In genomic region chrX:54639346-54640102, GRCh38 we compare ENCODE assay signal across 8 cellular contexts.
DNase-seq lines count a peak whose midpoint lies in the region; ATAC-seq, FAIRE-seq and TF ChIP-seq lines count a peak whose summit lies in the region.

No MANE protein-coding gene starts in this region.

- H3K27ac Mint-ChIP-seq in activated naive CD8-positive, alpha-beta T cell treated with anti-CD3 and anti-CD28 coated beads, Interleukin-2, amount 50 U/mL, for 24 hours, result peak overlapping the region; percentile 97

- 0 to 28% methylated on average over 47 of the region's 47 CpGs for WGBS in pancreas, 2 donors

- no peaks in the 10 kb centered on the region for H3K9me3 ChIP-seq in SU-DHL-6 (ENCODE audit: insufficient read depth, low read length)
- H3K9me3 ChIP-seq in pancreas, result no peaks in the 10 kb centered on the region
- H3K9me3 ChIP-seq in tibial artery, result no peaks in the 10 kb centered on the region

- H2AFZ ChIP-seq in SU-DHL-6 (ENCODE audit: low read depth, low read length, severe bottlenecking), result peak overlapping the region; percentile 77

- H3K4me2 ChIP-seq in SU-DHL-6 (ENCODE audit: low read depth, low read length, poor library complexity, severe bottlenecking), result peak overlapping the region; percentile 83

- peak; percentile 64 for TF ChIP-seq CTCF in GM12874 (IDR thresholded peaks at IDR 0.05; ENCODE audit: insufficient read depth, low read depth, low read length)
- TF ChIP-seq CTCF in SU-DHL-6 (IDR thresholded peaks at IDR 0.05; ENCODE audit: insufficient read depth, low read length, poor library complexity, severe bottlenecking), result no peak
- TF ChIP-seq CTCF in pancreas (IDR thresholded peaks at IDR 0.05), result peak; percentile 36 to 54 (median 49)
- peak; percentile 52 to 61 for TF ChIP-seq CTCF in tibial artery (IDR thresholded peaks at IDR 0.05)

- H3K9me2 ChIP-seq in SU-DHL-6 (replicated peaks; ENCODE audit: insufficient read depth, low read length), result no peaks in the 10 kb centered on the region

- peaks cover 10% of the 10 kb centered on the region for H3K36me3 Mint-ChIP-seq in activated naive CD8-positive, alpha-beta T cell treated with anti-CD3 and anti-CD28 coated beads, Interleukin-2, amount 50 U/mL, for 24 hours (ENCODE audit: low read depth)

- FAIRE-seq in pancreas (lab: Jason Lieb, UNC), result peak; percentile 97

- H3K27me3 ChIP-seq in SU-DHL-6 (ENCODE audit: low read length), result no peaks in the 10 kb centered on the region
- H3K27me3 ChIP-seq in pancreas, result peaks cover 0 to 5% (median 2%) of the 10 kb centered on the region in 4 donors
- no peaks in the 10 kb centered on the region for H3K27me3 ChIP-seq in tibial artery

- H3K27ac ChIP-seq in SU-DHL-6 (ENCODE audit: low read depth, low read length) (peak overlapping the region; percentile 85), pancreas (peak overlapping the region; percentile 81 to 92 (median 84)), tibial artery (peak overlapping the region; percentile 84 to 85)

- 0 out of 2 replicates have a peak, but pooled peaks cover 4% of the 10 kb centered on the region for H3F3A ChIP-seq in SU-DHL-6 (ENCODE audit: insufficient read depth)

- H3K4me3 Mint-ChIP-seq in activated naive CD8-positive, alpha-beta T cell treated with anti-CD3 and anti-CD28 coated beads, Interleukin-2, amount 50 U/mL, for 24 hours, result peak overlapping the region; percentile 85

- H3K4me1 ChIP-seq in pancreas (no peaks in the 10 kb centered on the region), tibial artery (peaks cover 0 to 10% (median 0%) of the 10 kb centered on the region in 4 donors)

- no peaks in the 10 kb centered on the region for H3K79me2 ChIP-seq in SU-DHL-6 (ENCODE audit: insufficient read depth, low read length)

- H3K27me3 Mint-ChIP-seq in activated naive CD8-positive, alpha-beta T cell treated with anti-CD3 and anti-CD28 coated beads, Interleukin-2, amount 50 U/mL, for 24 hours, result no peaks in the 10 kb centered on the region

- peak overlapping the region; percentile 61 for H3K4me3 ChIP-seq in SU-DHL-6 (ENCODE audit: insufficient read depth, low read length, poor library complexity, severe bottlenecking)
- peak overlapping the region in 3 of 4 donors; percentile 16 to 38 (median 32) for H3K4me3 ChIP-seq in pancreas
- H3K4me3 ChIP-seq in tibial artery, result peak overlapping the region; percentile 49 to 55

- peak overlapping the region; percentile 72 for H3K9ac ChIP-seq in SU-DHL-6 (ENCODE audit: low read length)

- H3K36me3 ChIP-seq in SU-DHL-6 (ENCODE audit: low read length), result no peaks in the 10 kb centered on the region
- H3K36me3 ChIP-seq in pancreas, result no peaks in the 10 kb centered on the region
- no peaks in the 10 kb centered on the region for H3K36me3 ChIP-seq in tibial artery

- DNase-seq in NCI-H1417 (lab: John Stamatoyannopoulos, UW), result peak; percentile 82 to 97 (median 93)
- DNase-seq in activated naive CD8-positive, alpha-beta T cell treated with anti-CD3 and anti-CD28 coated beads, Interleukin-2, amount 50 U/mL, for 24 hours, result peak; percentile 89
- peak; percentile 97 for DNase-seq in Right ventricle myocardium superior
- DNase-seq in pancreas, result peak; percentile 86 to 95 (median 94)
- peak; percentile 96 to 97 for DNase-seq in tibial artery

- intact Hi-C loops in Right ventricle myocardium superior (cut with DNase I), result no loop called here
- intact Hi-C loops in pancreas (cut with DNase I), result no loop called here
- intact Hi-C loops in tibial artery (cut with DNase I; ENCODE audit: low total_unique reads), result no loop called here

- ATAC-seq in HG02798 (IDR thresholded peaks at IDR 0.05; ENCODE audit: poor library complexity, unreplicated experiment) (peak; percentile 95), Right ventricle myocardium superior (ENCODE audit: poor library complexity) (peak; percentile 98), pancreas (peak; percentile 93 to 98 (median 96))
- peak; percentile 96 for ATAC-seq in activated naive CD8-positive, alpha-beta T cell treated with anti-CD3 and anti-CD28 coated beads, Interleukin-2, amount 50 U/mL, for 24 hours

- peaks cover 10% of the 10 kb centered on the region for H3K9me3 Mint-ChIP-seq in activated naive CD8-positive, alpha-beta T cell treated with anti-CD3 and anti-CD28 coated beads, Interleukin-2, amount 50 U/mL, for 24 hours

- peaks cover 10% of the 10 kb centered on the region for H3K4me1 Mint-ChIP-seq in activated naive CD8-positive, alpha-beta T cell treated with anti-CD3 and anti-CD28 coated beads, Interleukin-2, amount 50 U/mL, for 24 hours

- H4K20me1 ChIP-seq in SU-DHL-6 (ENCODE audit: low read depth, low read length), result no peaks in the 10 kb centered on the region

Comparison
In these comparisons a context has a peak if more than half of its experiments do, and no peak if none do; other contexts are left out.
1. Peak in every context shown above with its lines: DNase-seq, ATAC-seq, H3K4me3 ChIP-seq and H3K27ac ChIP-seq.